In the genomic region with DNA sequence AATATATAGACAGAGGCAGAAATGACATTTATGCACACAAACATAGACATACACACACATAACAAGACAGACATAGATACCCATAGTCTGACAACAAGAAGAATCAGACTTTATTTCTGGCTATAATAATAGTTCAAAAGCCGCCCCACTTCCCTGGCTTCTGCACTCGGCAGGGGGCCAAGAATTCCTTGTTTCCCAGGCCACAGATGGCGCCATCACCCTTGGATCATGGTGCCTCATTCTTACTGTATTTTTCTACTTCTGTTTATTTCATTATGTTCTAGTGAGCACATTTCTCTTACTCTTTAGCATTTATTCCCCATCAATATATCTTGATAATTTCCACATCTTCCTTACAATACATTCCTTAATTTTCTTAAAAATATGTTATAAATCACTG, we compare ENCODE assay signal across 1 cellular context.
TF ChIP-seq lines count a peak whose summit lies in the region.

No MANE protein-coding gene starts in this region.

TF ChIP-seq in WTC11, 78 proteins besides CTCF, POLR2A, EP300 and RAD21 (continued from another document):
- no peak for TF ChIP-seq USF2 (CRISPR knock-in tag; IDR thresholded peaks at IDR 0.05)
- no peak for TF ChIP-seq ATF1 (CRISPR knock-in tag; IDR thresholded peaks at IDR 0.05)
- TF ChIP-seq EMX1 (CRISPR knock-in tag; IDR thresholded peaks at IDR 0.05): no peak
- TF ChIP-seq JUN (CRISPR knock-in tag; IDR thresholded peaks at IDR 0.05): no peak
- no peak for TF ChIP-seq ETV6 (CRISPR knock-in tag; IDR thresholded peaks at IDR 0.05)
- no peak for TF ChIP-seq FOXJ3 (CRISPR knock-in tag; IDR thresholded peaks at IDR 0.05; ENCODE audit: borderline replicate concordance)
- TF ChIP-seq, protein P1, sequence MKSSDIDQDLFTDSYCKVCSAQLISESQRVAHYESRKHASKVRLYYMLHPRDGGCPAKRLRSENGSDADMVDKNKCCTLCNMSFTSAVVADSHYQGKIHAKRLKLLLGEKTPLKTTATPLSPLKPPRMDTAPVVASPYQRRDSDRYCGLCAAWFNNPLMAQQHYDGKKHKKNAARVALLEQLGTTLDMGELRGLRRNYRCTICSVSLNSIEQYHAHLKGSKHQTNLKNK (CRISPR knock-in tag; IDR thresholded peaks at IDR 0.05): no peak
- TF ChIP-seq TEAD1 (CRISPR knock-in tag; IDR thresholded peaks at IDR 0.05): no peak
